2 cellular contexts compared by ENCODE assay signal in the genomic region with DNA sequence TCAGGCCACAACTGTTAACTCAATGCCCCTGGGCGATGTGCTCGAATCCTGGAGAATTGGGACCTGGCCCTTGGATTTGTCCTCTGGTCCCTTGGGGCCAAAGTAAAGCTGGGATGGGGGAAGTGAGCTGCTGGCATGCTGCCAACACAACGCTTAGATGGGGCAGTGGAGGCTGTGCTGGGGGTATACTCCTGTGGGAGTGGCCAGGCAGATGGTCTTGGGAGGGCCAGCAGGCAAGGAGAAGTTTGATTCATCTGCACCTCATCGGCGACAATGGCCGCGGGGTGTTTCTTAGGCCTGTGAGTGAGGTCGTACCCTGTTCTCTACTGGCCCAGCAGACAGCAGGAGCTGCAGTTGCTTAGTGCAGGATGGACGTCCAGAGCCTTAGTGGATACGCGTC.
TF ChIP-seq lines count a peak whose summit lies in the region.

No MANE protein-coding gene starts in this region.

TF ChIP-seq in SK-N-SH, 30 proteins besides CTCF, POLR2A, EP300 and RAD21 (continued from another document):
- TF ChIP-seq, protein P1, sequence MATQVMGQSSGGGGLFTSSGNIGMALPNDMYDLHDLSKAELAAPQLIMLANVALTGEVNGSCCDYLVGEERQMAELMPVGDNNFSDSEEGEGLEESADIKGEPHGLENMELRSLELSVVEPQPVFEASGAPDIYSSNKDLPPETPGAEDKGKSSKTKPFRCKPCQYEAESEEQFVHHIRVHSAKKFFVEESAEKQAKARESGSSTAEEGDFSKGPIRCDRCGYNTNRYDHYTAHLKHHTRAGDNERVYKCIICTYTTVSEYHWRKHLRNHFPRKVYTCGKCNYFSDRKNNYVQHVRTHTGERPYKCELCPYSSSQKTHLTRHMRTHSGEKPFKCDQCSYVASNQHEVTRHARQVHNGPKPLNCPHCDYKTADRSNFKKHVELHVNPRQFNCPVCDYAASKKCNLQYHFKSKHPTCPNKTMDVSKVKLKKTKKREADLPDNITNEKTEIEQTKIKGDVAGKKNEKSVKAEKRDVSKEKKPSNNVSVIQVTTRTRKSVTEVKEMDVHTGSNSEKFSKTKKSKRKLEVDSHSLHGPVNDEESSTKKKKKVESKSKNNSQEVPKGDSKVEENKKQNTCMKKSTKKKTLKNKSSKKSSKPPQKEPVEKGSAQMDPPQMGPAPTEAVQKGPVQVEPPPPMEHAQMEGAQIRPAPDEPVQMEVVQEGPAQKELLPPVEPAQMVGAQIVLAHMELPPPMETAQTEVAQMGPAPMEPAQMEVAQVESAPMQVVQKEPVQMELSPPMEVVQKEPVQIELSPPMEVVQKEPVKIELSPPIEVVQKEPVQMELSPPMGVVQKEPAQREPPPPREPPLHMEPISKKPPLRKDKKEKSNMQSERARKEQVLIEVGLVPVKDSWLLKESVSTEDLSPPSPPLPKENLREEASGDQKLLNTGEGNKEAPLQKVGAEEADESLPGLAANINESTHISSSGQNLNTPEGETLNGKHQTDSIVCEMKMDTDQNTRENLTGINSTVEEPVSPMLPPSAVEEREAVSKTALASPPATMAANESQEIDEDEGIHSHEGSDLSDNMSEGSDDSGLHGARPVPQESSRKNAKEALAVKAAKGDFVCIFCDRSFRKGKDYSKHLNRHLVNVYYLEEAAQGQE (IDR thresholded peaks at IDR 0.05; ENCODE audit: low read depth, low read length), result no peak
- TF ChIP-seq SMC3 (IDR thresholded peaks at IDR 0.05; ENCODE audit: low read depth, low read length) (no peak), YY1 (IDR thresholded peaks at IDR 0.05; ENCODE audit: low read depth) (no peak), TCF12 (IDR thresholded peaks at IDR 0.05) (no peak)
- TF ChIP-seq, protein P2, sequence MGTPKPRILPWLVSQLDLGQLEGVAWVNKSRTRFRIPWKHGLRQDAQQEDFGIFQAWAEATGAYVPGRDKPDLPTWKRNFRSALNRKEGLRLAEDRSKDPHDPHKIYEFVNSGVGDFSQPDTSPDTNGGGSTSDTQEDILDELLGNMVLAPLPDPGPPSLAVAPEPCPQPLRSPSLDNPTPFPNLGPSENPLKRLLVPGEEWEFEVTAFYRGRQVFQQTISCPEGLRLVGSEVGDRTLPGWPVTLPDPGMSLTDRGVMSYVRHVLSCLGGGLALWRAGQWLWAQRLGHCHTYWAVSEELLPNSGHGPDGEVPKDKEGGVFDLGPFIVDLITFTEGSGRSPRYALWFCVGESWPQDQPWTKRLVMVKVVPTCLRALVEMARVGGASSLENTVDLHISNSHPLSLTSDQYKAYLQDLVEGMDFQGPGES (IDR thresholded peaks at IDR 0.05; ENCODE audit: low read depth, low read length), result no peak

TF ChIP-seq in SK-N-SH treated with all-trans-retinoic acid at 6 μM for 48 hours, 23 proteins besides CTCF, POLR2A, EP300 and RAD21 (continued from another document):
- TF ChIP-seq, protein P3, sequence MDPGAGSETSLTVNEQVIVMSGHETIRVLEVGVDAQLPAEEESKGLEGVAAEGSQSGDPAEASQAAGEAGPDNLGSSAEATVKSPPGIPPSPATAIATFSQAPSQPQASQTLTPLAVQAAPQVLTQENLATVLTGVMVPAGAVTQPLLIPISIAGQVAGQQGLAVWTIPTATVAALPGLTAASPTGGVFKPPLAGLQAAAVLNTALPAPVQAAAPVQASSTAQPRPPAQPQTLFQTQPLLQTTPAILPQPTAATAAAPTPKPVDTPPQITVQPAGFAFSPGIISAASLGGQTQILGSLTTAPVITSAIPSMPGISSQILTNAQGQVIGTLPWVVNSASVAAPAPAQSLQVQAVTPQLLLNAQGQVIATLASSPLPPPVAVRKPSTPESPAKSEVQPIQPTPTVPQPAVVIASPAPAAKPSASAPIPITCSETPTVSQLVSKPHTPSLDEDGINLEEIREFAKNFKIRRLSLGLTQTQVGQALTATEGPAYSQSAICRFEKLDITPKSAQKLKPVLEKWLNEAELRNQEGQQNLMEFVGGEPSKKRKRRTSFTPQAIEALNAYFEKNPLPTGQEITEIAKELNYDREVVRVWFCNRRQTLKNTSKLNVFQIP (CRISPR knock-in tag; IDR thresholded peaks at IDR 0.05; ENCODE audit: borderline replicate concordance, low read depth), result no peak
- no peak for TF ChIP-seq ARNTL (CRISPR knock-in tag; IDR thresholded peaks at IDR 0.05; ENCODE audit: borderline replicate concordance, low read depth)
- no peak for TF ChIP-seq PPARA (CRISPR knock-in tag; IDR thresholded peaks at IDR 0.05; ENCODE audit: borderline replicate concordance)
- no peak for TF ChIP-seq CSDC2 (CRISPR knock-in tag; IDR thresholded peaks at IDR 0.05)
- TF ChIP-seq, protein P4, sequence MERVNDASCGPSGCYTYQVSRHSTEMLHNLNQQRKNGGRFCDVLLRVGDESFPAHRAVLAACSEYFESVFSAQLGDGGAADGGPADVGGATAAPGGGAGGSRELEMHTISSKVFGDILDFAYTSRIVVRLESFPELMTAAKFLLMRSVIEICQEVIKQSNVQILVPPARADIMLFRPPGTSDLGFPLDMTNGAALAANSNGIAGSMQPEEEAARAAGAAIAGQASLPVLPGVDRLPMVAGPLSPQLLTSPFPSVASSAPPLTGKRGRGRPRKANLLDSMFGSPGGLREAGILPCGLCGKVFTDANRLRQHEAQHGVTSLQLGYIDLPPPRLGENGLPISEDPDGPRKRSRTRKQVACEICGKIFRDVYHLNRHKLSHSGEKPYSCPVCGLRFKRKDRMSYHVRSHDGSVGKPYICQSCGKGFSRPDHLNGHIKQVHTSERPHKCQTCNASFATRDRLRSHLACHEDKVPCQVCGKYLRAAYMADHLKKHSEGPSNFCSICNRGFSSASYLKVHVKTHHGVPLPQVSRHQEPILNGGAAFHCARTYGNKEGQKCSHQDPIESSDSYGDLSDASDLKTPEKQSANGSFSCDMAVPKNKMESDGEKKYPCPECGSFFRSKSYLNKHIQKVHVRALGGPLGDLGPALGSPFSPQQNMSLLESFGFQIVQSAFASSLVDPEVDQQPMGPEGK (CRISPR knock-in tag; IDR thresholded peaks at IDR 0.05; ENCODE audit: borderline replicate concordance), result no peak
- TF ChIP-seq TOX (CRISPR knock-in tag; IDR thresholded peaks at IDR 0.05; ENCODE audit: borderline replicate concordance), result no peak
